ENCODE assay signal across 17 cellular contexts in the genomic region with DNA sequence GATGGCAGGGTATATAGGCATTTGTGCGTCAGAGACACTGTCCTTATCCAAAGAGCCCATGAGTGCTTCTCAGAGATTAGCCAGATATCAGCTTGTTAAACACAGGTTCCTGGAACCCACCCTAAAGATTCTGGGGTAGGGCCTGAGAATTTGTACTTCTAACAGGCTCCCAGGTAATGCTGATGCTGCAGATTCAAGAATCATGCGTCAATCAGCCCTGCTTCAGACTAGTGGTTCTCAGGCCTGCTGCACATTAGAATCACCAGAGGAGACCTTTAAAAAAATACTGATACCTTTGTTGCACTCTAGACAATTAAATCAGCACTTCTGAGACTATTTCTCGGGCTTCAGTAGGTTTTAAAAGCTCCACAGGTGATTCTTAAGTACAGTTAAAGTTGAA.
DNase-seq lines count a peak whose midpoint lies in the region; ATAC-seq, FAIRE-seq and TF ChIP-seq lines count a peak whose summit lies in the region.
"Had no signal": no experiment of that assay in that cellular context is flagged by ENCODE, and none has a peak within 500 bp of the region (broad histone marks: within the 10 kb centered on the region; RNA-seq: fewer than 3 reads in every experiment).

No MANE protein-coding gene starts in this region.

- CTCF ChIA-PET in A549 (lab: Yijun Ruan, JAX) (no interaction called here), WTC11 (lab: Charles Lee) (interaction anchor here (0.6 kb wide), 1 partner anchor 831 kb away, joined by 3 read pairs; no protein-coding TSS in a partner anchor)

- H2AFZ ChIP-seq in GM23248, result no peak overlapping the region
- peak overlapping the region; percentile 3 for H2AFZ ChIP-seq in fibroblast of lung (ENCODE audit: low read length)

- no peaks in the 10 kb centered on the region for H3K9me3 ChIP-seq in A549
- no peaks in the 10 kb centered on the region for H3K9me3 ChIP-seq in GM23248 (ENCODE audit: low read depth)
- H3K9me3 ChIP-seq in fibroblast of lung (ENCODE audit: control insufficient read depth, insufficient read depth, low read depth, low read length), result no peaks in the 10 kb centered on the region
- H3K9me3 ChIP-seq: HAP-1 had no signal

- no peaks in the 10 kb centered on the region for H3K27me3 Mint-ChIP-seq in WTC11 (ENCODE audit: low read depth)

- TF ChIP-seq POLR2A in A549 (IDR thresholded peaks at IDR 0.05; ENCODE audit: low read length), result no peak
- TF ChIP-seq POLR2A in GM12892 (IDR thresholded peaks at IDR 0.05; ENCODE audit: low read depth, low read length), result no peak

- H3K4me3 ChIP-seq in A549 (no peak overlapping the region), GM23248 (no peak overlapping the region), fibroblast of lung (replicated peaks in 1 of 4; ENCODE audit: control extremely low read depth in 1 of 4, insufficient read depth in 1 of 4, low read depth in 3 of 4, low read length in 4 of 4) (no peak overlapping the region)
- H3K4me3 ChIP-seq: HAP-1, K562 had no signal

- H3K4me1 ChIP-seq in A549 (peaks cover 28% of the 10 kb centered on the region), GM23248 (ENCODE audit: insufficient read depth) (peaks cover 22% of the 10 kb centered on the region), fibroblast of lung (ENCODE audit: control insufficient read depth, extremely low read depth, insufficient read depth, low read length) (peaks cover 7% of the 10 kb centered on the region)
- H3K4me1 ChIP-seq: HAP-1 had no signal

- H3K36me3 Mint-ChIP-seq in WTC11, result no peaks in the 10 kb centered on the region
- H3K36me3 Mint-ChIP-seq: CD14-positive monocyte; CD8-positive, alpha-beta T cell had no signal

- no peaks in the 10 kb centered on the region for H3K9me2 ChIP-seq in GM23248 (ENCODE audit: insufficient read depth)

- peaks cover 21% of the 10 kb centered on the region for H3F3A ChIP-seq in GM23248 (ENCODE audit: insufficient read depth)

- no peak overlapping the region for H3K4me3 Mint-ChIP-seq in WTC11
- H3K4me3 Mint-ChIP-seq: CD14-positive monocyte; CD8-positive, alpha-beta T cell had no signal

- H4K20me1 ChIP-seq in GM23248 (ENCODE audit: insufficient read depth) (no peaks in the 10 kb centered on the region), fibroblast of lung (ENCODE audit: control insufficient read depth, extremely low read depth, insufficient read depth, low read length) (no peaks in the 10 kb centered on the region)

- no peak for FAIRE-seq in A549 (lab: Jason Lieb, UNC)
- FAIRE-seq in GM12892 (lab: Jason Lieb, UNC), result no peak
- FAIRE-seq: A204.1, GM18507, HTR-8/SVneo, K562 had no signal

- 82% methylated on average over 3 of the region's 3 CpGs for WGBS in A549 (ENCODE audit: missing lambda C conversion rate)
- WGBS in GM23248 (ENCODE audit: low coverage in 1 of 2, low lambda C conversion rate in 2 of 2, missing lambda C conversion rate in 2 of 2), 2 experiments, result 76 to 83% methylated on average over 3 of the region's 3 CpGs

- no peaks in the 10 kb centered on the region for H3K4me1 Mint-ChIP-seq in WTC11
- H3K4me1 Mint-ChIP-seq: CD14-positive monocyte had no signal

- DNase-seq in A549 (ENCODE audit: low read depth in 1 of 2, low spot score in 1 of 2), result no peak
- no peak for DNase-seq in GM23248
- DNase-seq in WTC11 (ENCODE audit: low spot score), result no peak
- no peak for DNase-seq in fibroblast of lung (ENCODE audit: low read depth in 2 of 2)
- DNase-seq in SHP77 treated with DMSO at 0.1 percent for 48 hours (lab: John Stamatoyannopoulos, UW), result no peak
- DNase-seq in NCI-H187 (lab: John Stamatoyannopoulos, UW), result no peak
- no peak for DNase-seq in HCEC 1CT
- DNase-seq in GM12892 (ENCODE audit: insufficient read length), result no peak
- DNase-seq: CD8-positive, alpha-beta T cell; COR-L47; GOT3 had no signal

- H3K27me3 ChIP-seq in GM23248 (replicated peaks; ENCODE audit: insufficient read depth) (no peaks in the 10 kb centered on the region), fibroblast of lung (ENCODE audit: control insufficient read depth, insufficient read depth, low read length) (no peaks in the 10 kb centered on the region)

- H3K27ac ChIP-seq in A549 (peak overlapping the region; percentile 24 to 41; a peak in 4 of 6 replicates), GM23248 (0 out of 2 replicates have a peak overlapping the region, but pooled peaks have one; percentile 82), fibroblast of lung (ENCODE audit: insufficient read depth, low read length) (no peak overlapping the region)

- POLR2A ChIA-PET in A549 (lab: Yijun Ruan, JAX), result no interaction called here
- POLR2A ChIA-PET in WTC11 (lab: Charles Lee), result no interaction called here

- H3K4me2 ChIP-seq in A549 (no peak overlapping the region), GM23248 (ENCODE audit: unreplicated experiment) (peak overlapping the region; percentile 52), fibroblast of lung (ENCODE audit: extremely low read depth, insufficient read depth, low read length) (no peak overlapping the region)

- ATAC-seq in A549 (no peak), WTC11 (peak; percentile 53)
- ATAC-seq: CD8-positive, alpha-beta T cell; K562 had no signal

- in situ Hi-C loops in GM23248 (cut with MboI), result no loop called here

- H3K79me2 ChIP-seq in GM23248 (ENCODE audit: insufficient read depth) (no peaks in the 10 kb centered on the region), fibroblast of lung (ENCODE audit: control insufficient read depth, insufficient read depth, low read length) (no peaks in the 10 kb centered on the region)

- no peak for TF ChIP-seq CTCF in A549 (IDR thresholded peaks at IDR 0.05)
- no peak for TF ChIP-seq CTCF in WTC11 (IDR thresholded peaks at IDR 0.05)
- TF ChIP-seq CTCF in fibroblast of lung (conservative IDR thresholded peaks at IDR 0.05 in 1 of 2, IDR thresholded peaks at IDR 0.05 in 1 of 2; ENCODE audit: low read depth in 1 of 2, low read length in 2 of 2), result no peak

- H3K9ac ChIP-seq in GM23248 (no peak overlapping the region), fibroblast of lung (ENCODE audit: insufficient read depth, low read length) (no peak overlapping the region)

- TF ChIP-seq EP300 in A549 (IDR thresholded peaks at IDR 0.05), result no peak

- TF ChIP-seq RAD21 in A549 (conservative IDR thresholded peaks at IDR 0.05 in 1 of 2, IDR thresholded peaks at IDR 0.05 in 1 of 2), result no peak

- H3K36me3 ChIP-seq in GM23248 (ENCODE audit: low read depth), result no peaks in the 10 kb centered on the region
- H3K36me3 ChIP-seq in fibroblast of lung (ENCODE audit: control insufficient read depth, insufficient read depth, low read length), result no peaks in the 10 kb centered on the region
- H3K36me3 ChIP-seq: HAP-1 had no signal

- H3K9me3 Mint-ChIP-seq in WTC11, result no peaks in the 10 kb centered on the region
- H3K9me3 Mint-ChIP-seq: CD8-positive, alpha-beta T cell had no signal

- no peak overlapping the region for H3K27ac Mint-ChIP-seq in WTC11
- H3K27ac Mint-ChIP-seq: CD14-positive monocyte; CD8-positive, alpha-beta T cell had no signal

TF ChIP-seq in A549, 52 proteins besides CTCF, POLR2A, EP300 and RAD21:
- TF ChIP-seq SREBF2 (IDR thresholded peaks at IDR 0.05) (no peak), MAFK (IDR thresholded peaks at IDR 0.05; ENCODE audit: partially characterized antibody) (peak; percentile 83)
TF ChIP-seq in A549: peak in this region for 1.

TF ChIP-seq in WTC11, 78 proteins besides CTCF, POLR2A, EP300 and RAD21 (continues in another document):
- TF ChIP-seq FOXK1 (CRISPR knock-in tag; IDR thresholded peaks at IDR 0.05) (no peak), HMGA2 (CRISPR knock-in tag; IDR thresholded peaks at IDR 0.05) (no peak)
- TF ChIP-seq, protein P1, sequence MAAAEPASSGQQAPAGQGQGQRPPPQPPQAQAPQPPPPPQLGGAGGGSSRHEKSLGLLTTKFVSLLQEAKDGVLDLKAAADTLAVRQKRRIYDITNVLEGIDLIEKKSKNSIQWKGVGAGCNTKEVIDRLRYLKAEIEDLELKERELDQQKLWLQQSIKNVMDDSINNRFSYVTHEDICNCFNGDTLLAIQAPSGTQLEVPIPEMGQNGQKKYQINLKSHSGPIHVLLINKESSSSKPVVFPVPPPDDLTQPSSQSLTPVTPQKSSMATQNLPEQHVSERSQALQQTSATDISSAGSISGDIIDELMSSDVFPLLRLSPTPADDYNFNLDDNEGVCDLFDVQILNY (CRISPR knock-in tag; IDR thresholded peaks at IDR 0.05), result no peak
- TF ChIP-seq, protein P2, sequence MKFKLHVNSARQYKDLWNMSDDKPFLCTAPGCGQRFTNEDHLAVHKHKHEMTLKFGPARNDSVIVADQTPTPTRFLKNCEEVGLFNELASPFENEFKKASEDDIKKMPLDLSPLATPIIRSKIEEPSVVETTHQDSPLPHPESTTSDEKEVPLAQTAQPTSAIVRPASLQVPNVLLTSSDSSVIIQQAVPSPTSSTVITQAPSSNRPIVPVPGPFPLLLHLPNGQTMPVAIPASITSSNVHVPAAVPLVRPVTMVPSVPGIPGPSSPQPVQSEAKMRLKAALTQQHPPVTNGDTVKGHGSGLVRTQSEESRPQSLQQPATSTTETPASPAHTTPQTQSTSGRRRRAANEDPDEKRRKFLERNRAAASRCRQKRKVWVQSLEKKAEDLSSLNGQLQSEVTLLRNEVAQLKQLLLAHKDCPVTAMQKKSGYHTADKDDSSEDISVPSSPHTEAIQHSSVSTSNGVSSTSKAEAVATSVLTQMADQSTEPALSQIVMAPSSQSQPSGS (CRISPR knock-in tag; IDR thresholded peaks at IDR 0.05; ENCODE audit: borderline replicate concordance, low read depth), result no peak
- TF ChIP-seq, protein P3, sequence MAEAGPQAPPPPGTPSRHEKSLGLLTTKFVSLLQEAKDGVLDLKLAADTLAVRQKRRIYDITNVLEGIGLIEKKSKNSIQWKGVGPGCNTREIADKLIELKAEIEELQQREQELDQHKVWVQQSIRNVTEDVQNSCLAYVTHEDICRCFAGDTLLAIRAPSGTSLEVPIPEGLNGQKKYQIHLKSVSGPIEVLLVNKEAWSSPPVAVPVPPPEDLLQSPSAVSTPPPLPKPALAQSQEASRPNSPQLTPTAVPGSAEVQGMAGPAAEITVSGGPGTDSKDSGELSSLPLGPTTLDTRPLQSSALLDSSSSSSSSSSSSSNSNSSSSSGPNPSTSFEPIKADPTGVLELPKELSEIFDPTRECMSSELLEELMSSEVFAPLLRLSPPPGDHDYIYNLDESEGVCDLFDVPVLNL (CRISPR knock-in tag; IDR thresholded peaks at IDR 0.05; ENCODE audit: borderline replicate concordance, low read depth), result no peak
